Comparison of ENCODE assay signal across 32 cellular contexts in genomic region chr2:1922402-1923025, GRCh38.
"Had no signal": no experiment of that assay in that cellular context is flagged by ENCODE, and none has a peak within 500 bp of the region (broad histone marks: within the 10 kb centered on the region; RNA-seq: fewer than 3 reads in every experiment).

No MANE protein-coding gene starts in this region.

- H3K27me3 Mint-ChIP-seq: activated CD4-positive, alpha-beta T cell treated with anti-CD3 and anti-CD28 coated beads for 36 hours; activated CD8-positive, alpha-beta memory T cell treated with anti-CD3 and anti-CD28 coated beads, Interleukin-2, amount 10 ng/mL, durations not matched to agents 7 days and 5 days; effector memory CD8-positive, alpha-beta T cell had no signal

- H3K9me3 Mint-ChIP-seq: activated CD4-positive, alpha-beta memory T cell treated with anti-CD3 and anti-CD28 coated beads for 36 hours; activated CD4-positive, alpha-beta T cell treated with anti-CD3 and anti-CD28 coated beads, Interleukin-2, amount 10 ng/mL, durations not matched to agents 24 days and 14 days; activated naive CD4-positive, alpha-beta T cell treated with anti-CD3 and anti-CD28 coated beads, Interleukin-2, amount 10 ng/mL, durations not matched to agents 7 days and 5 days; activated naive CD4-positive, alpha-beta T cell treated with anti-CD3 and anti-CD28 coated beads, Interleukin-2, amount 50 U/mL, for 72 hours; activated naive CD8-positive, alpha-beta T cell treated with anti-CD3 and anti-CD28 coated beads, Interleukin-2, amount 10 ng/mL, durations not matched to agents 7 days and 5 days; brain; T-helper 2 cell treated with Interferon-gamma antibody and Interleukin-4, amounts not matched to agents 5 μg/mL and 100 μg/mL, for 36 hours had no signal

- H3K9me3 ChIP-seq: ascending aorta, breast epithelium, esophagus squamous epithelium, gastroesophageal sphincter had no signal

- DNase-seq: activated CD4-positive, alpha-beta memory T cell treated with anti-CD3 and anti-CD28 coated beads for 36 hours; activated CD4-positive, alpha-beta T cell treated with anti-CD3 and anti-CD28 coated beads for 36 hours; activated CD4-positive, alpha-beta T cell treated with anti-CD3 and anti-CD28 coated beads, Interleukin-2, amount 10 ng/mL, durations not matched to agents 24 days and 14 days; activated CD4-positive, CD25-positive, alpha-beta regulatory T cell; activated CD4-positive, CD25-positive, alpha-beta regulatory T cell treated with anti-CD3 and anti-CD28 coated beads, Interleukin-2, amount 50 U/mL, for 72 hours; activated CD8-positive, alpha-beta memory T cell treated with anti-CD3 and anti-CD28 coated beads, Interleukin-2, amount 10 ng/mL, durations not matched to agents 7 days and 5 days; activated CD8-positive, alpha-beta memory T cell treated with anti-CD3 and anti-CD28 coated beads, Interleukin-2, amount 50 U/mL, for 4 hours; activated CD8-positive, alpha-beta T cell treated with anti-CD3 and anti-CD28 coated beads, Interleukin-2, amount 10 ng/mL, durations not matched to agents 7 days and 5 days; activated gamma-delta T cell; activated naive CD4-positive, alpha-beta T cell; activated naive CD4-positive, alpha-beta T cell treated with anti-CD3 and anti-CD28 coated beads, Interleukin-2, amount 10 ng/mL, durations not matched to agents 7 days and 5 days; activated naive CD8-positive, alpha-beta T cell treated with anti-CD3 and anti-CD28 coated beads, Interleukin-2, amount 10 ng/mL, durations not matched to agents 7 days and 5 days; activated T-cell treated with anti-CD3 and anti-CD28 coated beads, Interleukin-2, amount 50 U/mL, for 1 hour; activated T-cell treated with anti-CD3 and anti-CD28 coated beads, Interleukin-2, amount 50 U/mL, for 48 hours; cortex of kidney; dermis blood vessel endothelial cell; effector CD4-positive, alpha-beta T cell; effector memory CD8-positive, alpha-beta T cell; esophagus squamous epithelium; foreskin melanocyte; T-helper 1 cell; T-helper 17 cell had no signal

- H3K36me3 Mint-ChIP-seq: activated CD4-positive, alpha-beta memory T cell treated with anti-CD3 and anti-CD28 coated beads for 36 hours; activated CD8-positive, alpha-beta memory T cell treated with anti-CD3 and anti-CD28 coated beads, Interleukin-2, amount 10 ng/mL, durations not matched to agents 7 days and 5 days; activated naive CD4-positive, alpha-beta T cell treated with anti-CD3 and anti-CD28 coated beads, Interleukin-2, amount 10 ng/mL, durations not matched to agents 7 days and 5 days; activated naive CD4-positive, alpha-beta T cell treated with anti-CD3 and anti-CD28 coated beads, Interleukin-2, amount 50 U/mL, for 72 hours; activated naive CD8-positive, alpha-beta T cell treated with anti-CD3 and anti-CD28 coated beads, Interleukin-2, amount 10 ng/mL, durations not matched to agents 7 days and 5 days had no signal

- H3K4me1 ChIP-seq: ascending aorta, breast epithelium had no signal

- H3K36me3 ChIP-seq: ascending aorta, breast epithelium, esophagus squamous epithelium, gastroesophageal sphincter had no signal

- H3K4me3 ChIP-seq: ascending aorta, breast epithelium, esophagus squamous epithelium, gastroesophageal sphincter had no signal

- H3K27ac ChIP-seq: ascending aorta, breast epithelium, epithelial cell of prostate, esophagus squamous epithelium, gastroesophageal sphincter had no signal

- H3K4me3 Mint-ChIP-seq: activated CD4-positive, alpha-beta memory T cell treated with anti-CD3 and anti-CD28 coated beads for 36 hours; activated CD4-positive, alpha-beta T cell treated with anti-CD3 and anti-CD28 coated beads for 36 hours; activated CD4-positive, alpha-beta T cell treated with anti-CD3 and anti-CD28 coated beads, Interleukin-2, amount 10 ng/mL, durations not matched to agents 24 days and 14 days; activated CD8-positive, alpha-beta memory T cell treated with anti-CD3 and anti-CD28 coated beads, Interleukin-2, amount 10 ng/mL, durations not matched to agents 7 days and 5 days; activated CD8-positive, alpha-beta T cell treated with anti-CD3 and anti-CD28 coated beads, Interleukin-2, amount 10 ng/mL, durations not matched to agents 7 days and 5 days; activated naive CD4-positive, alpha-beta T cell treated with anti-CD3 and anti-CD28 coated beads, Interleukin-2, amount 10 ng/mL, durations not matched to agents 7 days and 5 days; activated naive CD8-positive, alpha-beta T cell treated with anti-CD3 and anti-CD28 coated beads, Interleukin-2, amount 10 ng/mL, durations not matched to agents 7 days and 5 days; brain; central memory CD8-positive, alpha-beta T cell; effector memory CD8-positive, alpha-beta T cell; T-helper 17 cell; T-helper 2 cell treated with Interferon-gamma antibody and Interleukin-4, amounts not matched to agents 5 μg/mL and 100 μg/mL, for 36 hours had no signal

- H3K27ac Mint-ChIP-seq: activated CD4-positive, alpha-beta memory T cell treated with anti-CD3 and anti-CD28 coated beads for 36 hours; activated CD4-positive, alpha-beta T cell treated with anti-CD3 and anti-CD28 coated beads for 36 hours; activated CD4-positive, alpha-beta T cell treated with anti-CD3 and anti-CD28 coated beads, Interleukin-2, amount 10 ng/mL, durations not matched to agents 24 days and 14 days; activated CD8-positive, alpha-beta memory T cell treated with anti-CD3 and anti-CD28 coated beads, Interleukin-2, amount 10 ng/mL, durations not matched to agents 7 days and 5 days; activated CD8-positive, alpha-beta T cell treated with anti-CD3 and anti-CD28 coated beads, Interleukin-2, amount 10 ng/mL, durations not matched to agents 7 days and 5 days; activated naive CD4-positive, alpha-beta T cell treated with anti-CD3 and anti-CD28 coated beads, Interleukin-2, amount 10 ng/mL, durations not matched to agents 7 days and 5 days; activated naive CD4-positive, alpha-beta T cell treated with anti-CD3 and anti-CD28 coated beads, Interleukin-2, amount 50 U/mL, for 72 hours; activated naive CD8-positive, alpha-beta T cell treated with anti-CD3 and anti-CD28 coated beads, Interleukin-2, amount 10 ng/mL, durations not matched to agents 7 days and 5 days; effector memory CD8-positive, alpha-beta T cell; T-helper 17 cell; T-helper 2 cell treated with Interferon-gamma antibody and Interleukin-4, amounts not matched to agents 5 μg/mL and 100 μg/mL, for 36 hours had no signal

- H3K4me1 Mint-ChIP-seq: activated CD4-positive, alpha-beta T cell treated with anti-CD3 and anti-CD28 coated beads for 36 hours; activated CD4-positive, alpha-beta T cell treated with anti-CD3 and anti-CD28 coated beads, Interleukin-2, amount 10 ng/mL, durations not matched to agents 24 days and 14 days; activated CD8-positive, alpha-beta memory T cell treated with anti-CD3 and anti-CD28 coated beads, Interleukin-2, amount 10 ng/mL, durations not matched to agents 7 days and 5 days; activated naive CD4-positive, alpha-beta T cell treated with anti-CD3 and anti-CD28 coated beads, Interleukin-2, amount 10 ng/mL, durations not matched to agents 7 days and 5 days; activated naive CD8-positive, alpha-beta T cell treated with anti-CD3 and anti-CD28 coated beads, Interleukin-2, amount 10 ng/mL, durations not matched to agents 7 days and 5 days; central memory CD8-positive, alpha-beta T cell; T-helper 17 cell had no signal

- H3K27me3 ChIP-seq: ascending aorta, breast epithelium, esophagus squamous epithelium, gastroesophageal sphincter had no signal

- FAIRE-seq: endometrium, endothelial cell of umbilical vein had no signal
